In the genomic region with DNA sequence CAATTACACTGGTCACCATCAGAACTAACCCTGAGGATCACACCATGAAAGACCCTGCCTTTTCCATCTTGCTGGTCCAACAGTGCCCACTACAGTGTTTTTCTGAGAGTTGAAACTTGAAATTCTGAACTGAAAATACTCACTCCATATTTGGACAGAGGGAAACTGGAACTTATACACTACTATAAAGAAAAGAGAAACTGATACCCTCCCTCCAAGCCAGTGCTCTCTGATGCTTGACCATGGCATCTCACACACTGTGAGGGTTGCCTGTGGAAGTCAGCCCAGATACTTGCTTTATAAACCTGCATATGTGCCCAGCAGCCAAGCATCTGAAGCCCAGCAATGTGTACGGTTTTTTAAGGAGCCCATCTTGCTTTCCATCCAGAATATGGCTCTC, we compare ENCODE assay signal across 23 cellular contexts.
DNase-seq lines count a peak whose midpoint lies in the region; ATAC-seq and TF ChIP-seq lines count a peak whose summit lies in the region.
"Had no signal": no experiment of that assay in that cellular context is flagged by ENCODE, and none has a peak within 500 bp of the region (broad histone marks: within the 10 kb centered on the region; RNA-seq: fewer than 3 reads in every experiment).

No MANE protein-coding gene starts in this region.

- POLR2A ChIA-PET in GM10248 (lab: Yijun Ruan, JAX), result no interaction called here

- CTCF ChIA-PET in GM10248 (lab: Yijun Ruan, JAX), result no interaction called here

- TF ChIP-seq CTCF in GM10248 (IDR thresholded peaks at IDR 0.05; ENCODE audit: control extremely low read depth, extremely low read depth, low read depth, missing control alignments), result no peak

- no peak for DNase-seq in left colon
- DNase-seq in C1 segment of cervical spinal cord (lab: John Stamatoyannopoulos, UW), result no peak
- no peak for DNase-seq in GM10248 (ENCODE audit: extremely low spot score)
- no peak for DNase-seq in amniotic stem cell (lab: John Stamatoyannopoulos, UW)
- DNase-seq: activated CD4-positive, CD25-positive, alpha-beta regulatory T cell; amygdala; CD4-positive, CD25-positive, alpha-beta regulatory T cell; DMS79; effector memory CD8-positive, alpha-beta T cell; GM23248; heart right ventricle; mesendoderm; NCI-H146; NCI-H345; nephron progenitor cell; SJCRH30; stimulated activated naive CD4-positive, alpha-beta T cell; upper lobe of left lung had no signal

- ATAC-seq in GM18498 (IDR thresholded peaks at IDR 0.05; ENCODE audit: unreplicated experiment) (peak; percentile 100), GM19351 (IDR thresholded peaks at IDR 0.05; ENCODE audit: unreplicated experiment) (peak; percentile 97), HG02678 (IDR thresholded peaks at IDR 0.05; ENCODE audit: unreplicated experiment) (peak; percentile 77), HG03432 (IDR thresholded peaks at IDR 0.05; ENCODE audit: unreplicated experiment) (peak; percentile 97), left colon (no peak)
- ATAC-seq: A549; effector memory CD8-positive, alpha-beta T cell; heart right ventricle had no signal

- intact Hi-C loops in left colon (cut with DNase I, micrococcal nuclease), result no loop called here
